ENCODE assay signal across 11 cellular contexts in the genomic region with DNA sequence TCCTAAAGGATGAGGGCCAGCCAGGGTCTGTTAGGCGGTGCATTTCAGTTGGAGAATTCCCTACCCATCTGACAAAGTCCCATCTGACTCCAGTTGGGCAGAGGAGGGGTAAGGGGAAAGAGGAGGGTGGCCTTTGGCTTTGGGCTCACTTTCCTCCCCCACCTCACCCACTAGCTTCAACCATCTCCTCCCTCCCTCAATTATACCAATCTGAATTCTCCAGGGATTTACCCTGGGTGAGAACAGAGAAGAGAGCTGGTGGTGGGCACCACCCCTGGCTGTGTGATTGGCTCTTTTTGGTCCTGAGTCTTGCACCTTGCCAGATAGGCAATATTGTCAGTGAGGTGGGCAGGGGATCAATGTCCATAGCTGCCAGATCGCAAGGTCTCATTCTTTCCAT. TPM values are rescaled to one million over a fixed set of nuclear protein-coding genes. Genes with fewer than 3 reads are reported as not detected.
A peak's percentile ranks its signal among the peaks of the same experiment; 100 is the strongest.
DNase-seq lines count a peak whose midpoint lies in the region; ATAC-seq and TF ChIP-seq lines count a peak whose summit lies in the region.
"Had no signal": no experiment of that assay in that cellular context is flagged by ENCODE, and none has a peak within 500 bp of the region (broad histone marks: within the 10 kb centered on the region; RNA-seq: fewer than 3 reads in every experiment).

No MANE protein-coding gene starts in this region.

- H3K9me3 ChIP-seq in osteoblast (ENCODE audit: low read depth, low read length): no peaks in the 10 kb centered on the region
- H3K9me3 ChIP-seq in esophagus muscularis mucosa: no peaks in the 10 kb centered on the region

- H3K4me1 ChIP-seq in KMS-11 (ENCODE audit: low read depth, poor library complexity, severe bottlenecking) (peaks cover 39% of the 10 kb centered on the region), osteoblast (ENCODE audit: insufficient read depth, low read length) (peaks cover 56% of the 10 kb centered on the region), esophagus muscularis mucosa (peaks cover 34 to 49% (median 42%) of the 10 kb centered on the region in 4 donors)

- H3K79me2 ChIP-seq in KMS-11 (ENCODE audit: insufficient read depth, low read depth) (peaks cover 46% of the 10 kb centered on the region), osteoblast (ENCODE audit: insufficient read depth, low read length) (peaks cover 37% of the 10 kb centered on the region)

- no peak overlapping the region for H3K4me3 Mint-ChIP-seq in T-helper 2 cell treated with Interferon-gamma antibody and Interleukin-4, amounts not matched to agents 5 μg/mL and 100 μg/mL, for 36 hours
- no peak overlapping the region for H3K4me3 Mint-ChIP-seq in central memory CD8-positive, alpha-beta T cell

- H3K9ac ChIP-seq in KMS-11: no peak overlapping the region; the same call in 1 of the 2 replicates

- WGBS in esophagus muscularis mucosa: 96% methylated on average over 2 of the region's 2 CpGs

- TF ChIP-seq POLR2A in esophagus muscularis mucosa (IDR thresholded peaks at IDR 0.05; ENCODE audit: low read depth): no peak

- DNase-seq in T-helper 2 cell treated with Interferon-gamma antibody and Interleukin-4, amounts not matched to agents 5 μg/mL and 100 μg/mL, for 36 hours (ENCODE audit: low spot score): no peak
- DNase-seq in T-helper 2 cell (no peak), osteoblast (ENCODE audit: insufficient read length, low spot score, missing footprints) (peak; percentile 66), Right ventricle myocardium superior (no peak), esophagus muscularis mucosa (ENCODE audit: extremely low spot score) (no peak)
- no peak for DNase-seq in central memory CD8-positive, alpha-beta T cell (ENCODE audit: low spot score in 2 of 2)
- no peak for DNase-seq in activated CD4-positive, alpha-beta T cell treated with anti-CD3 and anti-CD28 coated beads for 1 hour
- DNase-seq: GF-D8; occipital lobe; stimulated activated CD4-positive, alpha-beta T cell treated with anti-CD3 and anti-CD28 coated beads, Interleukin-4, amount 100 ng/mL, for 4 hours had no signal

- H3K4me2 ChIP-seq in KMS-11 (peak overlapping the region; percentile 69; the same call in 1 of the 2 replicates), osteoblast (ENCODE audit: insufficient read depth, low read length) (peak overlapping the region; percentile 82)

- H3K27me3 Mint-ChIP-seq in T-helper 2 cell treated with Interferon-gamma antibody and Interleukin-4, amounts not matched to agents 5 μg/mL and 100 μg/mL, for 36 hours (ENCODE audit: low read depth): no peaks in the 10 kb centered on the region
- no peaks in the 10 kb centered on the region for H3K27me3 Mint-ChIP-seq in central memory CD8-positive, alpha-beta T cell

- peak overlapping the region; percentile 96; the same call in 1 of the 2 replicates for H3K27ac ChIP-seq in KMS-11
- H3K27ac ChIP-seq in osteoblast (ENCODE audit: low read depth, low read length): peak overlapping the region; percentile 37
- no peak overlapping the region for H3K27ac ChIP-seq in esophagus muscularis mucosa (replicated peaks in 1 of 4)

- peaks cover 44% of the 10 kb centered on the region for H3K36me3 Mint-ChIP-seq in T-helper 2 cell treated with Interferon-gamma antibody and Interleukin-4, amounts not matched to agents 5 μg/mL and 100 μg/mL, for 36 hours (ENCODE audit: low read depth)
- H3K36me3 Mint-ChIP-seq in central memory CD8-positive, alpha-beta T cell (ENCODE audit: insufficient read depth): peaks cover 27% of the 10 kb centered on the region

- ATAC-seq in central memory CD8-positive, alpha-beta T cell (replicated peaks; ENCODE audit: extremely low read depth, poor library complexity, severe bottlenecking): no peak
- no peak for ATAC-seq in Right ventricle myocardium superior (ENCODE audit: poor library complexity)

- TF ChIP-seq CTCF in KMS-11 (conservative IDR thresholded peaks at IDR 0.05; ENCODE audit: low read depth, low read length) (no peak), osteoblast (IDR thresholded peaks at IDR 0.05; ENCODE audit: extremely low read depth, low read depth, low read length) (no peak), esophagus muscularis mucosa (IDR thresholded peaks at IDR 0.05) (no peak)

- H2AFZ ChIP-seq in KMS-11 (ENCODE audit: low read depth) (no peak overlapping the region), osteoblast (ENCODE audit: low read length) (no peak overlapping the region)

- H4K20me1 ChIP-seq in KMS-11 (ENCODE audit: insufficient read depth) (no peaks in the 10 kb centered on the region), osteoblast (ENCODE audit: insufficient read depth, low read length) (peaks cover 10% of the 10 kb centered on the region)

- H3K27me3 ChIP-seq in KMS-11 (ENCODE audit: insufficient read depth, low read depth): no peaks in the 10 kb centered on the region
- no peaks in the 10 kb centered on the region for H3K27me3 ChIP-seq in osteoblast (ENCODE audit: insufficient read depth, low read length)
- H3K27me3 ChIP-seq in esophagus muscularis mucosa: no peaks in the 10 kb centered on the region

- no peaks in the 10 kb centered on the region for H3K9me3 Mint-ChIP-seq in T-helper 2 cell treated with Interferon-gamma antibody and Interleukin-4, amounts not matched to agents 5 μg/mL and 100 μg/mL, for 36 hours
- H3K9me3 Mint-ChIP-seq in central memory CD8-positive, alpha-beta T cell: no peaks in the 10 kb centered on the region

- TF ChIP-seq EP300 in esophagus muscularis mucosa (IDR thresholded peaks at IDR 0.05): no peak

- no peaks in the 10 kb centered on the region; the same call in 1 of the 2 replicates for H3K36me3 ChIP-seq in KMS-11 (ENCODE audit: insufficient read depth)
- peaks cover 30% of the 10 kb centered on the region for H3K36me3 ChIP-seq in osteoblast (ENCODE audit: insufficient read depth, low read length)
- H3K36me3 ChIP-seq in esophagus muscularis mucosa: peaks cover 6 to 22% (median 18%) of the 10 kb centered on the region in 4 donors

- H3K4me1 Mint-ChIP-seq in T-helper 2 cell treated with Interferon-gamma antibody and Interleukin-4, amounts not matched to agents 5 μg/mL and 100 μg/mL, for 36 hours (ENCODE audit: low read depth): peaks cover 53% of the 10 kb centered on the region
- peaks cover 49% of the 10 kb centered on the region for H3K4me1 Mint-ChIP-seq in central memory CD8-positive, alpha-beta T cell

- peak overlapping the region; percentile 36 for H3K27ac Mint-ChIP-seq in T-helper 2 cell treated with Interferon-gamma antibody and Interleukin-4, amounts not matched to agents 5 μg/mL and 100 μg/mL, for 36 hours
- peak overlapping the region; percentile 49 for H3K27ac Mint-ChIP-seq in central memory CD8-positive, alpha-beta T cell (ENCODE audit: low read depth)

- H3K4me3 ChIP-seq in KMS-11 (IDR thresholded peaks at IDR 0.05; ENCODE audit: insufficient read depth, low read depth, low read length): no peak overlapping the region
- no peak overlapping the region for H3K4me3 ChIP-seq in osteoblast (ENCODE audit: insufficient read depth, low read length)
- no peak overlapping the region for H3K4me3 ChIP-seq in esophagus muscularis mucosa

- intact Hi-C loops in Right ventricle myocardium superior (cut with DNase I) (no loop called here), esophagus muscularis mucosa (cut with DNase I) (loop anchor here (10.0 kb wide), 1 partner anchor 365 kb away; no protein-coding TSS in a partner anchor)

RNA-seq across cellular contexts. Expression of a gene that starts 3.2 kb away (rescaled TPM):
- total RNA-seq in osteoblast: 59.4 and 82.8 TPM in 2 replicates
- 45.7 TPM for total RNA-seq in Right ventricle myocardium superior
- total RNA-seq in esophagus muscularis mucosa: 10 to 100 TPM in 3 of 4 donors, 1 to 10 TPM in 1; 8.3 to 27.2 (median 17.5) TPM

RNA-seq across cellular contexts. Expression of a gene that starts 8.9 kb away (rescaled TPM):
- total RNA-seq in osteoblast (35.1 and 44.2 TPM in 2 replicates), Right ventricle myocardium superior (19.1 TPM), esophagus muscularis mucosa (10 to 100 TPM; 21.2 to 26.3 (median 23.4) TPM)

Comparison
In these comparisons a context has a peak if more than half of its experiments do, and no peak if none do; other contexts are left out.
1. H3K27ac ChIP-seq: peak in KMS-11 (single experiment) and osteoblast (single experiment); none in esophagus muscularis mucosa (0 of 4).